ENCODE assay signal across 8 cellular contexts in the genomic region with DNA sequence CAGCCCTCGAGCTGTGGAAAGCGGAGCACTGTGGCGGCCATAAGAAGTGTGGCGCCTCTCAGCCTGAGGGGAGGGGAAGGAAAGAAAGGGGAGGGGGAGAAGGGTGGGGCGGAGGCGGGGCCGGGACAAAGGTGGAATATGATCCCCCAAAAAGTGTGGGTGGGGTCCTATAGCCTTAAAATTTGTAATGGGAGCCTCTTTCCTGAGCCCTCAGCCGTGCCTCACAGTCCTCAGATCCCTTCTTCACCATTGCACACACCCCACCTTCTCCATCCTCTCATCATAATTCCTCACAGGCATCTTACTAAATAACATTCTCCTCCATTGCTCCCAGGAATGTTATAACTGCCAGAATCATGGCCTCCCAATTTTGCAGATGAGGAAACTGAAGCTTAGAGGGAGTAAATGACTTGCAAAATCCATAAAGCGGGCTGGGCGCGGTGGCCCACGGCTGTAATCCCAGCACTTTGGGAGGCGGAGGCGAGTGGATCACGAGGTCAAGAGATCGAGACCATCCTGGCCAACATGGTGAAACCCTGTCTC. TPM values are rescaled to one million over a fixed set of nuclear protein-coding genes. Genes with fewer than 3 reads are reported as not detected.
DNase-seq lines count a peak whose midpoint lies in the region; ATAC-seq and TF ChIP-seq lines count a peak whose summit lies in the region.

No MANE protein-coding gene starts in this region.

- H3K36me3 Mint-ChIP-seq in natural killer cell: no peaks in the 10 kb centered on the region

- DNase-seq in Jurkat, Clone E6-1 (ENCODE audit: low read depth, low spot score): no peak
- DNase-seq in colonic mucosa (no peak), natural killer cell (no peak), SIG-M5 (lab: John Stamatoyannopoulos, UW) (no peak), GDM1 (lab: John Stamatoyannopoulos, UW) (no peak), NCI-H187 treated with DMSO at 0.1 percent for 48 hours (lab: John Stamatoyannopoulos, UW) (no peak), NCI-H146 (lab: John Stamatoyannopoulos, UW) (no peak)

- H3K36me3 ChIP-seq in colonic mucosa: no peaks in the 10 kb centered on the region

- H3K4me3 Mint-ChIP-seq in natural killer cell: peak overlapping the region; percentile 84

- peak overlapping the region in 1 of 2 donors; percentile 40 for H3K9ac ChIP-seq in colonic mucosa (ENCODE audit: low read depth in 2 of 2, low read length in 2 of 2)

- peaks cover 2 to 5% of the 10 kb centered on the region in 2 donors for H3K27me3 Mint-ChIP-seq in natural killer cell (ENCODE audit: low read depth in 2 of 2)

- H3K4me1 Mint-ChIP-seq in natural killer cell: peaks cover 19 to 29% of the 10 kb centered on the region in 2 donors

- peak overlapping the region; percentile 72 for H3K27ac ChIP-seq in colonic mucosa

- no peaks in the 10 kb centered on the region for H3K9me3 Mint-ChIP-seq in natural killer cell

- H3K27ac Mint-ChIP-seq in natural killer cell: peak overlapping the region; percentile 82 to 95

- intact Hi-C loops in colonic mucosa (cut with DNase I) (no loop called here), natural killer cell (cut with micrococcal nuclease) (loop anchor here (1.0 to 2.0 kb wide), 2 partner anchors 18 to 115 kb away; partner anchors contain the start of genes COA4 and PAAF1)

- H3K27me3 ChIP-seq in colonic mucosa: no peaks in the 10 kb centered on the region

- peaks cover 8% of the 10 kb centered on the region for H3K4me1 ChIP-seq in colonic mucosa

- H3K9me3 ChIP-seq in colonic mucosa: no peaks in the 10 kb centered on the region

- H3K4me3 ChIP-seq in Jurkat, Clone E6-1 (ENCODE audit: low read length): peak overlapping the region; percentile 48
- peak overlapping the region; percentile 32 for H3K4me3 ChIP-seq in colonic mucosa

- no peak for TF ChIP-seq CTCF in colonic mucosa (IDR thresholded peaks at IDR 0.05)
- no peak for TF ChIP-seq CTCF in natural killer cell (IDR thresholded peaks at IDR 0.05)

- ATAC-seq in GM19395 (IDR thresholded peaks at IDR 0.05; ENCODE audit: unreplicated experiment) (peak; percentile 10), natural killer cell (peak; percentile 1 to 3 (median 1))

RNA-seq across cellular contexts. Expression of gene RAB6A, which starts 0.6 kb away (rescaled TPM):
- 39.3 TPM for polyA plus RNA-seq in Jurkat, Clone E6-1 (2012; ENCODE audit: insufficient read depth, insufficient read length)
- total RNA-seq in colonic mucosa (100 to 1,000 TPM; 160 to 198 TPM), natural killer cell (100 to 1,000 TPM in 1 of 3 donors, 10 to 100 TPM in 2; 72.2 to 107 (median 97.7) TPM)

RNA-seq across cellular contexts. Expression of gene MRPL48, which starts 26.2 kb away (rescaled TPM):
- 58.9 TPM for polyA plus RNA-seq in Jurkat, Clone E6-1 (2012; ENCODE audit: insufficient read depth, insufficient read length)
- total RNA-seq in colonic mucosa: 10 to 100 TPM; 44.4 to 49.8 TPM
- total RNA-seq in natural killer cell: 10 to 100 TPM; 19.5 to 24.9 (median 21.2) TPM
